Comparison of ENCODE assay signal across 23 cellular contexts in the genomic region with DNA sequence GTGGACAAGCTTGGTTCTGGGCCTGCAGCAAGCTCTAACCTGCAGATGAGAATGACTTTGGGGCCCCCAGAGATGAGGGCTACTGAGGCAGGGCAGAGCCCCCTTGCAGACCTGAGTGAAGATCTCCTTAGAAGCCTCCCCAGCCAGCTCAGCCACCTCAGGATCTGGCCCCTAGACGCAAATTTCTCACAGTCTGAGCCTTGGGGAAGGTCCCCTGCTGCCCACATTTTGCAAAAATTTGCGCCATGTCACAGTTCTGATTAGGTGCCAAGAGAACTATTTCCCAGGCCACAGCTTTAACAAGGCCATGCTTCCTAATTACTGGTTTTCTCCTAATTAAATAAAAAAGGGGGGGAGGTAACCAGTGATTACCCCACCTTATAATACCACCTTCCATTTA.
"Had no signal": no experiment of that assay in that cellular context is flagged by ENCODE, and none has a peak within 500 bp of the region (broad histone marks: within the 10 kb centered on the region; RNA-seq: fewer than 3 reads in every experiment).

No MANE protein-coding gene starts in this region.

- H3K4me1 ChIP-seq: breast epithelium had no signal

- H3K36me3 ChIP-seq: breast epithelium, heart left ventricle, tibial nerve had no signal

- H3K4me3 ChIP-seq: breast epithelium, heart left ventricle, tibial nerve had no signal

- ATAC-seq: activated CD8-positive, alpha-beta memory T cell treated with anti-CD3 and anti-CD28 coated beads, Interleukin-2, amount 10 ng/mL, durations not matched to agents 7 days and 5 days; activated CD8-positive, alpha-beta T cell treated with anti-CD3 and anti-CD28 coated beads, Interleukin-2, amount 10 ng/mL, durations not matched to agents 7 days and 5 days; activated naive CD8-positive, alpha-beta T cell treated with anti-CD3 and anti-CD28 coated beads, Interleukin-2, amount 50 U/mL, for 24 hours; esophagus mucosa; heart left ventricle; naive thymus-derived CD4-positive, alpha-beta T cell; right cardiac atrium; stimulated activated naive B cell treated with anti-CD40 and anti-IgM and Interleukin-4, amounts not matched to agents 10 μg/mL and 1 μg/mL and 100 μg/mL, for 72 hours; T-helper 17 cell had no signal

- DNase-seq: activated B cell treated with CpG ODN at 0.5 μM for 24 hours; activated CD4-positive, alpha-beta T cell treated with anti-CD3 and anti-CD28 coated beads, Interleukin-2, amount 50 U/mL, for 1 hour; activated CD8-positive, alpha-beta memory T cell treated with anti-CD3 and anti-CD28 coated beads, Interleukin-2, amount 10 ng/mL, durations not matched to agents 7 days and 5 days; activated CD8-positive, alpha-beta T cell treated with anti-CD3 and anti-CD28 coated beads, Interleukin-2, amount 10 ng/mL, durations not matched to agents 7 days and 5 days; activated naive CD8-positive, alpha-beta T cell treated with anti-CD3 and anti-CD28 coated beads, Interleukin-2, amount 50 U/mL, for 24 hours; activated T-cell treated with anti-CD3 and anti-CD28 coated beads, Interleukin-2, amount 50 U/mL, for 48 hours; amygdala; central memory CD4-positive, alpha-beta T cell; foreskin fibroblast; heart left ventricle; hypothalamus; midbrain; naive thymus-derived CD4-positive, alpha-beta T cell; occipital lobe; right cardiac atrium; stimulated activated CD4-positive, alpha-beta T cell treated with anti-CD3 and anti-CD28 coated beads, Interleukin-15, amount 100 ng/mL, for 24 hours; stimulated activated CD4-positive, alpha-beta T cell treated with anti-CD3 and anti-CD28 coated beads, Interleukin-2, amount 100 ng/mL, for 24 hours; stimulated activated naive B cell treated with anti-CD40 and anti-IgM and Interleukin-4, amounts not matched to agents 10 μg/mL and 1 μg/mL and 100 μg/mL, for 72 hours; T-helper 17 cell; T1000 had no signal

- H3K27me3 ChIP-seq: breast epithelium, tibial nerve had no signal

- H3K27ac ChIP-seq: breast epithelium, heart left ventricle, tibial nerve had no signal
